14 cellular contexts compared by ENCODE assay signal in the genomic region with DNA sequence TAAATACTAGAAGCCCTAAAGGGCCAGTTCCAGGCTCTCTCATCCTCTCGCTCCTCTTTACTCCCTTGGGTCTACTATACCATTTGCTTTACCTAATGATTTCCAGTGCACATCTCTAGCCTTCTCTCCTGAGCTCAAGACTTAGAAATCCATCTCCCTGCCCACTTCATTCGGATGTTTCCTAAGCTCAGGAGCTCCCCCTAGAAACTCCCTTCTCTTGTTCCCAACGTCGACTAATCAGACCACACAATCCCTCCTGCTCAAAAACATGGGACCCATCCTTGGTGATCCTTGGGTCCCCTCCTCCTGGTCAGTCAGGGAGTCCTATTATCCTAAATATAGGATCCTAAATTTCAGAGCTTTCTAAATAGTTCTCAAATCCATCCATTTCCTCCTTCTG. TPM values are rescaled to one million over a fixed set of nuclear protein-coding genes. Genes with fewer than 3 reads are reported as not detected.
A peak's percentile ranks its signal among the peaks of the same experiment; 100 is the strongest.
DNase-seq lines count a peak whose midpoint lies in the region; ATAC-seq, FAIRE-seq and TF ChIP-seq lines count a peak whose summit lies in the region.
"Had no signal": no experiment of that assay in that cellular context is flagged by ENCODE, and none has a peak within 500 bp of the region (broad histone marks: within the 10 kb centered on the region; RNA-seq: fewer than 3 reads in every experiment).

No MANE protein-coding gene starts in this region.

- no peak for TF ChIP-seq POLR2A in erythroblast (IDR thresholded peaks at IDR 0.05; ENCODE audit: low read length)

- intact Hi-C loops in upper lobe of right lung (cut with DNase I), result no loop called here

- no peak for FAIRE-seq in urothelium cell line (lab: Jason Lieb, UNC)
- FAIRE-seq: frontal cortex, islet of Langerhans had no signal

- H3K27ac Mint-ChIP-seq in stimulated activated naive CD8-positive, alpha-beta T cell treated with anti-CD3 and anti-CD28 coated beads, Interleukin-15, Interleukin-2, amounts not matched to agents 100 ng/mL and 50 ng/mL, for 24 hours, result peak overlapping the region; percentile 42
- peak overlapping the region in 1 of 2 donors; percentile 0 for H3K27ac Mint-ChIP-seq in stimulated activated naive CD8-positive, alpha-beta T cell treated with anti-CD3 and anti-CD28 coated beads, Interleukin-15, amount 100 ng/mL, for 72 hours

- H3K27ac ChIP-seq in upper lobe of right lung, result no peak overlapping the region
- H3K27ac ChIP-seq: sigmoid colon had no signal

- TF ChIP-seq CTCF in upper lobe of right lung (IDR thresholded peaks at IDR 0.05), result peak; percentile 18

- H3K36me3 ChIP-seq in upper lobe of right lung, result no peaks in the 10 kb centered on the region
- H3K36me3 ChIP-seq: sigmoid colon had no signal

- H3K4me1 ChIP-seq in upper lobe of right lung, result no peaks in the 10 kb centered on the region
- H3K4me1 ChIP-seq: sigmoid colon had no signal

- no peaks in the 10 kb centered on the region for H3K9me3 ChIP-seq in upper lobe of right lung
- H3K9me3 ChIP-seq: sigmoid colon had no signal

- ATAC-seq in stimulated activated naive CD8-positive, alpha-beta T cell treated with anti-CD3 and anti-CD28 coated beads, Interleukin-15, amount 100 ng/mL, for 72 hours, result no peak
- ATAC-seq in upper lobe of right lung, result peak; percentile 31

- H3K9me3 Mint-ChIP-seq in stimulated activated naive CD8-positive, alpha-beta T cell treated with anti-CD3 and anti-CD28 coated beads, Interleukin-15, Interleukin-2, amounts not matched to agents 100 ng/mL and 50 ng/mL, for 24 hours, result peaks cover 3% of the 10 kb centered on the region
- H3K9me3 Mint-ChIP-seq in stimulated activated naive CD8-positive, alpha-beta T cell treated with anti-CD3 and anti-CD28 coated beads, Interleukin-15, amount 100 ng/mL, for 72 hours, result peaks cover 6 to 9% of the 10 kb centered on the region in 2 donors

- H3K4me1 Mint-ChIP-seq in stimulated activated naive CD8-positive, alpha-beta T cell treated with anti-CD3 and anti-CD28 coated beads, Interleukin-15, Interleukin-2, amounts not matched to agents 100 ng/mL and 50 ng/mL, for 24 hours (ENCODE audit: low read depth), result peaks cover 23% of the 10 kb centered on the region
- peaks cover 23% of the 10 kb centered on the region for H3K4me1 Mint-ChIP-seq in stimulated activated naive CD8-positive, alpha-beta T cell treated with anti-CD3 and anti-CD28 coated beads, Interleukin-15, amount 100 ng/mL, for 72 hours

- no peaks in the 10 kb centered on the region for H3K36me3 Mint-ChIP-seq in stimulated activated naive CD8-positive, alpha-beta T cell treated with anti-CD3 and anti-CD28 coated beads, Interleukin-15, Interleukin-2, amounts not matched to agents 100 ng/mL and 50 ng/mL, for 24 hours (ENCODE audit: low read depth)

- DNase-seq in stimulated activated naive CD8-positive, alpha-beta T cell treated with anti-CD3 and anti-CD28 coated beads, Interleukin-15, amount 100 ng/mL, for 72 hours, result no peak
- DNase-seq in RPMI7951 (ENCODE audit: low read depth) (peak; percentile 38), erythroblast (lab: John Stamatoyannopoulos, UW) (peak; percentile 9 to 41), upper lobe of right lung (no peak), urothelium cell line (ENCODE audit: low spot score) (no peak), NCI-H2227 (lab: John Stamatoyannopoulos, UW; ENCODE audit: unreplicated experiment) (no peak), NCI-H1092 (lab: John Stamatoyannopoulos, UW) (no peak)
- DNase-seq: activated gamma-delta T cell treated with Interleukin-2 at 50 U/mL for 16 hours, C1 segment of cervical spinal cord, GF-D8, sigmoid colon had no signal

- no peaks in the 10 kb centered on the region for H3K27me3 ChIP-seq in upper lobe of right lung
- H3K27me3 ChIP-seq: sigmoid colon had no signal

- no peak overlapping the region for H3K4me3 ChIP-seq in upper lobe of right lung
- H3K4me3 ChIP-seq: sigmoid colon had no signal

- H3K27me3 Mint-ChIP-seq in stimulated activated naive CD8-positive, alpha-beta T cell treated with anti-CD3 and anti-CD28 coated beads, Interleukin-15, Interleukin-2, amounts not matched to agents 100 ng/mL and 50 ng/mL, for 24 hours, result peaks cover 4% of the 10 kb centered on the region
- H3K27me3 Mint-ChIP-seq in stimulated activated naive CD8-positive, alpha-beta T cell treated with anti-CD3 and anti-CD28 coated beads, Interleukin-15, amount 100 ng/mL, for 72 hours, result no peaks in the 10 kb centered on the region

- no peak overlapping the region for H3K4me3 Mint-ChIP-seq in stimulated activated naive CD8-positive, alpha-beta T cell treated with anti-CD3 and anti-CD28 coated beads, Interleukin-15, Interleukin-2, amounts not matched to agents 100 ng/mL and 50 ng/mL, for 24 hours
- no peak overlapping the region for H3K4me3 Mint-ChIP-seq in stimulated activated naive CD8-positive, alpha-beta T cell treated with anti-CD3 and anti-CD28 coated beads, Interleukin-15, amount 100 ng/mL, for 72 hours

RNA-seq across cellular contexts. Expression of a gene that starts 21.1 kb away (rescaled TPM):
- 74.9 and 92.5 TPM in 2 replicates for total RNA-seq in RPMI7951 (2014; rRNA removed; shearing (Covaris generic))
- 94.6 TPM for total RNA-seq in upper lobe of right lung

Comparison
In these comparisons a context has a peak if more than half of its experiments do, and no peak if none do; other contexts are left out.
1. DNase-seq: peak in RPMI7951 (single experiment) and erythroblast (2 of 2); none in stimulated activated naive CD8-positive, alpha-beta T cell treated with anti-CD3 and anti-CD28 coated beads, Interleukin-15, amount 100 ng/mL, for 72 hours (0 of 2), upper lobe of right lung (single experiment), urothelium cell line (single experiment), NCI-H2227 (single experiment) and NCI-H1092 (single experiment).